ENCODE assay signal across 24 cellular contexts in genomic region chr19:32822916-32823746, GRCh38. TPM values are rescaled to one million over a fixed set of nuclear protein-coding genes. Genes with fewer than 3 reads are reported as not detected.
"Had no signal": no experiment of that assay in that cellular context is flagged by ENCODE, and none has a peak within 500 bp of the region (broad histone marks: within the 10 kb centered on the region; RNA-seq: fewer than 3 reads in every experiment).

No MANE protein-coding gene starts in this region.

- H3K27ac Mint-ChIP-seq: dendritic cell treated with granulocyte-macrophage colony-stimulating factor and Interleukin-4, amounts not matched to agents 40 ng/mL and 50 ng/mL, for 4 days; effector memory CD8-positive, alpha-beta T cell; endodermal cell; mesothelial cell of epicardium had no signal

- H3K27ac ChIP-seq: colonic mucosa, epithelial cell of prostate, esophagus squamous epithelium, gastrocnemius medialis, heart right ventricle, left lung, lower lobe of right lung had no signal

- H3K9me3 ChIP-seq: colonic mucosa, esophagus squamous epithelium, gastrocnemius medialis, heart right ventricle, left lung, lower lobe of right lung had no signal

- H3K4me3 ChIP-seq: colonic mucosa, esophagus squamous epithelium, gastrocnemius medialis, heart right ventricle, left lung, lower lobe of right lung had no signal

- H3K36me3 Mint-ChIP-seq: mesothelial cell of epicardium had no signal

- DNase-seq: colonic mucosa; cortex of kidney; effector CD8-positive, alpha-beta T cell; effector memory CD8-positive, alpha-beta T cell; endodermal cell; erythroblast; esophagus squamous epithelium; foreskin fibroblast; foreskin melanocyte; gastrocnemius medialis; glutamatergic neuron; heart right ventricle; hippocampal formation; left cardiac atrium; left lung; left ventricle myocardium superior; lower lobe of right lung; mesenchymal stem cell had no signal

- H3K4me1 ChIP-seq: colonic mucosa, esophagus squamous epithelium, gastrocnemius medialis, heart right ventricle, left lung, lower lobe of right lung had no signal

- H3K4me3 Mint-ChIP-seq: dendritic cell treated with granulocyte-macrophage colony-stimulating factor and Interleukin-4, amounts not matched to agents 40 ng/mL and 50 ng/mL, for 4 days; effector memory CD8-positive, alpha-beta T cell; endodermal cell; mesothelial cell of epicardium had no signal

- H3K36me3 ChIP-seq: colonic mucosa, esophagus squamous epithelium, gastrocnemius medialis, heart right ventricle, left lung, lower lobe of right lung had no signal

- ATAC-seq: effector memory CD8-positive, alpha-beta T cell; gastrocnemius medialis; heart right ventricle; left cardiac atrium; left lung; left ventricle myocardium superior had no signal

- H3K4me1 Mint-ChIP-seq: mesothelial cell of epicardium had no signal

- H3K27me3 ChIP-seq: colonic mucosa had no signal

- H3K9me3 Mint-ChIP-seq: dendritic cell treated with granulocyte-macrophage colony-stimulating factor and Interleukin-4, amounts not matched to agents 40 ng/mL and 50 ng/mL, for 4 days; effector memory CD8-positive, alpha-beta T cell; mesothelial cell of epicardium had no signal

RNA-seq across cellular contexts. Expression of gene SLC7A9, which starts 46.4 kb away (rescaled TPM):
- total RNA-seq: glomerular endothelial cell, kidney epithelial cell, left ventricle myocardium superior, mononuclear cell had no signal
